Comparison of ENCODE assay signal across 1 cellular context in the genomic region with DNA sequence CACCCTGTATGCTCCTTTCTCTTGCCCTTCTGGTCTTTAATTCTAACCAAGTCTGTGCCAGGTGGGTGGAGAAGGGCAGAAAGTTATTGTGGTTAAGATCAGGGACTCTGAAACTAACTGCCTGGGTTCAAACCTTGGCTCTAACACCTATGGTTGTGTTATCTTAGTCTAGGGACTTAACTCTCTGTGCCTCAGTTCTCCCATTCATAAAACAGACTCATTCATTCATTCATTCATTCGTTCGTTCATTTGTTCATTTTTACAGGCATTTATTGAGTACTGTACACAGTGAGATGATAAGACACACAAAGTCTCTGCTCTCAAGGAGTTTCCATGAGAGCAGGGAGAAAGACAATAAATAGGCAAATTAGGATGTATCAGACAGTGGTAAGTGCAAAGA.
TF ChIP-seq lines count a peak whose summit lies in the region.

No MANE protein-coding gene starts in this region.

TF ChIP-seq in GM12878, 131 proteins besides CTCF, POLR2A, EP300 and RAD21:
- TF ChIP-seq JUND (IDR thresholded peaks at IDR 0.05; ENCODE audit: low read depth, low read length) (no peak), NFXL1 (IDR thresholded peaks at IDR 0.05; ENCODE audit: borderline replicate concordance) (no peak), ZNF24 (IDR thresholded peaks at IDR 0.05) (peak; percentile 70; the same call in 1 of the 2 replicates)
TF ChIP-seq in GM12878: peak in this region for 1.
